Comparison of ENCODE assay signal across 1 cellular context in genomic region chr7:104894998-104895850, GRCh38.
TF ChIP-seq lines count a peak whose summit lies in the region.

No MANE protein-coding gene starts in this region.

TF ChIP-seq in GM12878, 131 proteins besides CTCF, POLR2A, EP300 and RAD21 (continued from another document and continues in another):
- TF ChIP-seq IRF5 (IDR thresholded peaks at IDR 0.05; ENCODE audit: borderline replicate concordance), result no peak
- TF ChIP-seq MTA3 (IDR thresholded peaks at IDR 0.05; ENCODE audit: borderline replicate concordance, low read length), result 0 out of 2 replicates have a peak, but pooled peaks have one; percentile 19
- TF ChIP-seq BCLAF1 (IDR thresholded peaks at IDR 0.05), result no peak
- TF ChIP-seq TCF3 (IDR thresholded peaks at IDR 0.05; ENCODE audit: borderline replicate concordance, insufficient read depth, low read depth, low read length), result 0 out of 2 replicates have a peak, but pooled peaks have one; percentile 75
- TF ChIP-seq IRF4 (IDR thresholded peaks at IDR 0.05; ENCODE audit: low read depth, low read length), result peak; percentile 87
- no peak for TF ChIP-seq KAT2A (conservative IDR thresholded peaks at IDR 0.05; ENCODE audit: control insufficient read depth, low read depth, low read length)
- TF ChIP-seq PAX8 (IDR thresholded peaks at IDR 0.05), result no peak
- TF ChIP-seq TARDBP (IDR thresholded peaks at IDR 0.05; ENCODE audit: borderline replicate concordance), result no peak
- peak; percentile 76 to 84 for TF ChIP-seq IKZF2 (IDR thresholded peaks at IDR 0.05)
- TF ChIP-seq NR2F1 (conservative IDR thresholded peaks at IDR 0.05), result no peak
- no peak for TF ChIP-seq CEBPZ (IDR thresholded peaks at IDR 0.05; ENCODE audit: low read depth, low read length)
- TF ChIP-seq ETV6 (conservative IDR thresholded peaks at IDR 0.05 in 1 of 2, IDR thresholded peaks at IDR 0.05 in 1 of 2; ENCODE audit: borderline replicate concordance in 1 of 2, low read depth in 1 of 2), result no peak
- no peak for TF ChIP-seq REST (IDR thresholded peaks at IDR 0.05; ENCODE audit: low read depth, low read length)
- no peak for TF ChIP-seq SIN3A (IDR thresholded peaks at IDR 0.05; ENCODE audit: low read depth, low read length)
- TF ChIP-seq ZNF687 (IDR thresholded peaks at IDR 0.05), result no peak; the same call in 1 of the 2 replicates
- TF ChIP-seq ZNF217 (IDR thresholded peaks at IDR 0.05), result peak; percentile 79; the same call in 1 of the 2 replicates
- TF ChIP-seq KLF5 (IDR thresholded peaks at IDR 0.05; ENCODE audit: partially characterized antibody), result no peak
- TF ChIP-seq EZH2 (IDR thresholded peaks at IDR 0.05; ENCODE audit: borderline replicate concordance, control insufficient read depth, low read depth, low read length), result no peak
- no peak for TF ChIP-seq ZNF622 (IDR thresholded peaks at IDR 0.05)
- TF ChIP-seq FOS (IDR thresholded peaks at IDR 0.05; ENCODE audit: borderline replicate concordance, extremely low read depth, insufficient read length), result no peak
- no peak for TF ChIP-seq RCOR1 (conservative IDR thresholded peaks at IDR 0.05; ENCODE audit: low read depth, low read length)
- TF ChIP-seq CREM (IDR thresholded peaks at IDR 0.05; ENCODE audit: low read depth), result peak; percentile 19; the same call in 1 of the 2 replicates
- TF ChIP-seq SMAD1 (IDR thresholded peaks at IDR 0.05; ENCODE audit: low read depth, partially characterized antibody), result no peak
- peak; percentile 55; the same call in 1 of the 2 replicates for TF ChIP-seq POLR2AphosphoS5 (IDR thresholded peaks at IDR 0.05; ENCODE audit: low read length)
- no peak for TF ChIP-seq GABPA (IDR thresholded peaks at IDR 0.05; ENCODE audit: low read depth)
- no peak for TF ChIP-seq BMI1 (IDR thresholded peaks at IDR 0.05; ENCODE audit: borderline replicate concordance)
- TF ChIP-seq MLLT1 (IDR thresholded peaks at IDR 0.05), result peak; percentile 10; the same call in 1 of the 2 replicates
- no peak for TF ChIP-seq SUZ12 (IDR thresholded peaks at IDR 0.05; ENCODE audit: unreplicated experiment)
- peak; percentile 52; the same call in 1 of the 2 replicates for TF ChIP-seq CBX5 (IDR thresholded peaks at IDR 0.05; ENCODE audit: low read depth)
- no peak for TF ChIP-seq ATF3 (IDR thresholded peaks at IDR 0.05; ENCODE audit: borderline replicate concordance, extremely low read depth, low read depth, low read length)
- TF ChIP-seq USF1 (IDR thresholded peaks at IDR 0.05; ENCODE audit: borderline replicate concordance, extremely low read length, insufficient read depth, low read depth, low read length), result no peak
- no peak for TF ChIP-seq CHD2 (IDR thresholded peaks at IDR 0.05; ENCODE audit: borderline replicate concordance, low read depth, low read length)
- no peak for TF ChIP-seq TAF1 (IDR thresholded peaks at IDR 0.05; ENCODE audit: borderline replicate concordance, low read depth, low read length)
- TF ChIP-seq SMARCA5 (IDR thresholded peaks at IDR 0.05), result no peak
- no peak for TF ChIP-seq HCFC1 (IDR thresholded peaks at IDR 0.05; ENCODE audit: low read length)
- peak; percentile 70 for TF ChIP-seq JUNB (IDR thresholded peaks at IDR 0.05)
- peak; percentile 56; the same call in 1 of the 2 replicates for TF ChIP-seq MEF2A (IDR thresholded peaks at IDR 0.05; ENCODE audit: insufficient read depth, low read depth, low read length)
- TF ChIP-seq IRF3 (IDR thresholded peaks at IDR 0.05), result no peak
- no peak for TF ChIP-seq ATF7 (IDR thresholded peaks at IDR 0.05; ENCODE audit: low read depth)
- TF ChIP-seq YBX1 (IDR thresholded peaks at IDR 0.05), result no peak
- peak; percentile 79 for TF ChIP-seq RUNX3 (IDR thresholded peaks at IDR 0.05; ENCODE audit: low read length)
- no peak for TF ChIP-seq PML (IDR thresholded peaks at IDR 0.05; ENCODE audit: low read length)
- no peak for TF ChIP-seq CBX3 (IDR thresholded peaks at IDR 0.05; ENCODE audit: borderline replicate concordance, low read depth)
- no peak for TF ChIP-seq YY1 (IDR thresholded peaks at IDR 0.05; ENCODE audit: low read depth, low read length)
